Comparison of ENCODE assay signal across 8 cellular contexts in genomic region chr19:7636691-7637373, GRCh38. TPM values are rescaled to one million over a fixed set of nuclear protein-coding genes. Genes with fewer than 3 reads are reported as not detected.
DNase-seq lines count a peak whose midpoint lies in the region; ATAC-seq and TF ChIP-seq lines count a peak whose summit lies in the region.

Gene STXBP2 (plus strand): TSS chr19:7637110. CDS start chr19:7637150, 40 bp downstream.

- peak; percentile 59 for DNase-seq in AG08396 (ENCODE audit: low spot score)
- DNase-seq in HuH-7 (ENCODE audit: low spot score): peak; percentile 85
- peak; percentile 93 for DNase-seq in activated gamma-delta T cell treated with Interleukin-2 at 50 U/mL for 16 hours
- peak; percentile 82 for DNase-seq in Right ventricle myocardium superior
- no peak for DNase-seq in pulmonary artery endothelial cell (ENCODE audit: low read depth, low spot score)

- peak; percentile 79 for ATAC-seq in Right ventricle myocardium superior (ENCODE audit: poor library complexity)
- ATAC-seq in HG03457 (IDR thresholded peaks at IDR 0.05; ENCODE audit: unreplicated experiment): no peak

- TF ChIP-seq POLR2A in GM19099 (IDR thresholded peaks at IDR 0.05; ENCODE audit: extremely low read depth, insufficient read length, low read depth) (peak; percentile 93), Raji (IDR thresholded peaks at IDR 0.05; ENCODE audit: insufficient read depth, low read depth, low read length) (peak; percentile 73)

- intact Hi-C loops in Right ventricle myocardium superior (cut with DNase I): no loop called here

RNA-seq across cellular contexts. Expression of gene STXBP2, which starts in this region (rescaled TPM):
- 7.0 TPM for total RNA-seq in Right ventricle myocardium superior
- total RNA-seq in pulmonary artery endothelial cell: 29.5 and 30.9 TPM in 2 replicates
